ENCODE assay signal across 29 cellular contexts in genomic region chr2:160664603-160665145, GRCh38.
DNase-seq lines count a peak whose midpoint lies in the region; ATAC-seq and TF ChIP-seq lines count a peak whose summit lies in the region.
"Had no signal": no experiment of that assay in that cellular context is flagged by ENCODE, and none has a peak within 500 bp of the region (broad histone marks: within the 10 kb centered on the region; RNA-seq: fewer than 3 reads in every experiment).

No MANE protein-coding gene starts in this region.

- DNase-seq in Caki2 (ENCODE audit: low read depth): peak; percentile 9
- DNase-seq in HFFc6: no peak
- DNase-seq in mesothelial cell of epicardium (ENCODE audit: low spot score in 2 of 2, unreplicated experiment in 2 of 2): no peak
- DNase-seq in medulla oblongata (ENCODE audit: extremely low spot score): no peak
- no peak for DNase-seq in activated CD4-positive, alpha-beta T cell treated with anti-CD3 and anti-CD28 coated beads for 1 hour
- no peak for DNase-seq in activated CD4-positive, CD25-positive, alpha-beta regulatory T cell (lab: John Stamatoyannopoulos, UW)
- DNase-seq: activated CD8-positive, alpha-beta T cell treated with anti-CD3 and anti-CD28 coated beads, Interleukin-2, amount 10 ng/mL, durations not matched to agents 7 days and 5 days; activated effector memory CD4-positive, alpha-beta T cell treated with anti-CD3 and anti-CD28 coated beads, Interleukin-2, amount 50 U/mL, for 16 hours; activated naive CD8-positive, alpha-beta T cell treated with anti-CD3 and anti-CD28 coated beads, Interleukin-2, amount 50 U/mL, for 24 hours; activated T-cell treated with anti-CD3 and anti-CD28 coated beads for 4 hours; body of pancreas; C1 segment of cervical spinal cord; effector memory CD8-positive, alpha-beta T cell; esophagus squamous epithelium; glutamatergic neuron; KG1; naive thymus-derived CD4-positive, alpha-beta T cell; NCI-H1436; NCI-H2107; pancreas; SJCRH30; stimulated activated CD4-positive, alpha-beta T cell treated with anti-CD3 and anti-CD28 coated beads, Interleukin-15, amount 100 ng/mL, for 24 hours; stimulated activated naive CD8-positive, alpha-beta T cell treated with anti-CD3 and anti-CD28 coated beads, Interleukin-15, amount 100 ng/mL, for 72 hours; T-cell; thyroid gland had no signal

- H3K36me3 Mint-ChIP-seq in HFFc6 (ENCODE audit: low read depth) (no peaks in the 10 kb centered on the region), mesothelial cell of epicardium (no peaks in the 10 kb centered on the region)
- H3K36me3 Mint-ChIP-seq: naive thymus-derived CD4-positive, alpha-beta T cell; T-cell had no signal

- H3K4me3 Mint-ChIP-seq in HFFc6: no peak overlapping the region
- H3K4me3 Mint-ChIP-seq in mesothelial cell of epicardium: no peak overlapping the region
- H3K4me3 Mint-ChIP-seq: activated CD8-positive, alpha-beta T cell treated with anti-CD3 and anti-CD28 coated beads, Interleukin-2, amount 10 ng/mL, durations not matched to agents 7 days and 5 days; activated naive CD8-positive, alpha-beta T cell treated with anti-CD3 and anti-CD28 coated beads, Interleukin-2, amount 50 U/mL, for 24 hours; effector memory CD8-positive, alpha-beta T cell; naive thymus-derived CD4-positive, alpha-beta T cell; stimulated activated naive CD8-positive, alpha-beta T cell treated with anti-CD3 and anti-CD28 coated beads, Interleukin-15, amount 100 ng/mL, for 72 hours; T-cell had no signal

- H3K9me3 Mint-ChIP-seq in HFFc6 (no peaks in the 10 kb centered on the region), mesothelial cell of epicardium (no peaks in the 10 kb centered on the region)
- H3K9me3 Mint-ChIP-seq: activated naive CD8-positive, alpha-beta T cell treated with anti-CD3 and anti-CD28 coated beads, Interleukin-2, amount 50 U/mL, for 24 hours; effector memory CD8-positive, alpha-beta T cell; stimulated activated naive CD8-positive, alpha-beta T cell treated with anti-CD3 and anti-CD28 coated beads, Interleukin-15, amount 100 ng/mL, for 72 hours; T-cell had no signal

- TF ChIP-seq CTCF in HFFc6 (IDR thresholded peaks at IDR 0.05) (no peak), mesothelial cell of epicardium (IDR thresholded peaks at IDR 0.05; ENCODE audit: unreplicated experiment) (no peak)

- H3K4me1 Mint-ChIP-seq in HFFc6 (ENCODE audit: low read depth): peaks cover 49% of the 10 kb centered on the region
- H3K4me1 Mint-ChIP-seq in mesothelial cell of epicardium: peaks cover 32% of the 10 kb centered on the region

- peak; percentile 86 for ATAC-seq in esophagus mucosa
- no peak for ATAC-seq in HG02571 (IDR thresholded peaks at IDR 0.05; ENCODE audit: unreplicated experiment)
- ATAC-seq: activated CD8-positive, alpha-beta T cell treated with anti-CD3 and anti-CD28 coated beads, Interleukin-2, amount 10 ng/mL, durations not matched to agents 7 days and 5 days; activated naive CD8-positive, alpha-beta T cell treated with anti-CD3 and anti-CD28 coated beads, Interleukin-2, amount 50 U/mL, for 24 hours; body of pancreas; effector memory CD8-positive, alpha-beta T cell; naive thymus-derived CD4-positive, alpha-beta T cell; Panc1; pancreas; sciatic nerve; stimulated activated naive CD8-positive, alpha-beta T cell treated with anti-CD3 and anti-CD28 coated beads, Interleukin-15, amount 100 ng/mL, for 72 hours; T-cell had no signal

- H3K27me3 Mint-ChIP-seq in HFFc6 (ENCODE audit: insufficient read depth): no peaks in the 10 kb centered on the region; the same call in 1 of the 2 replicates
- no peaks in the 10 kb centered on the region for H3K27me3 Mint-ChIP-seq in mesothelial cell of epicardium (ENCODE audit: low read depth)
- H3K27me3 Mint-ChIP-seq: activated naive CD8-positive, alpha-beta T cell treated with anti-CD3 and anti-CD28 coated beads, Interleukin-2, amount 50 U/mL, for 24 hours; effector memory CD8-positive, alpha-beta T cell; stimulated activated naive CD8-positive, alpha-beta T cell treated with anti-CD3 and anti-CD28 coated beads, Interleukin-15, amount 100 ng/mL, for 72 hours; T-cell had no signal

- in situ Hi-C loops in Caki2 (cut with HindIII; ENCODE audit: low pct_unique_long_range_greater_than_20kb, low sequenced_read_pairs): no loop called here

- peak overlapping the region; percentile 37 for H3K27ac Mint-ChIP-seq in HFFc6
- peak overlapping the region; percentile 70 for H3K27ac Mint-ChIP-seq in mesothelial cell of epicardium
- H3K27ac Mint-ChIP-seq: activated CD8-positive, alpha-beta T cell treated with anti-CD3 and anti-CD28 coated beads, Interleukin-2, amount 10 ng/mL, durations not matched to agents 7 days and 5 days; activated naive CD8-positive, alpha-beta T cell treated with anti-CD3 and anti-CD28 coated beads, Interleukin-2, amount 50 U/mL, for 24 hours; T-cell had no signal
